ENCODE assay signal across 8 cellular contexts in genomic region chr13:39655569-39656324, GRCh38. TPM values are rescaled to one million over a fixed set of nuclear protein-coding genes. Genes with fewer than 3 reads are reported as not detected.
DNase-seq lines count a peak whose midpoint lies in the region; ATAC-seq and TF ChIP-seq lines count a peak whose summit lies in the region.

Gene COG6, plus strand, starts transcription at chr13:39655662. Its CDS starts 65 bp downstream, at chr13:39655727.

- H3K27me3 ChIP-seq in ascending aorta = no peaks in the 10 kb centered on the region
- H3K27me3 ChIP-seq in rectal smooth muscle tissue (ENCODE audit: control insufficient read depth, insufficient read depth, low read length) = no peaks in the 10 kb centered on the region
- no peaks in the 10 kb centered on the region for H3K27me3 ChIP-seq in vagina

- peak within 1 kb of the TSS; percentile 80 for H3K9ac ChIP-seq in rectal smooth muscle tissue (ENCODE audit: low read length)

- H3K36me3 ChIP-seq in ascending aorta (peaks cover 0 to 2% of the 10 kb centered on the region in 2 donors), rectal smooth muscle tissue (ENCODE audit: control insufficient read depth, insufficient read depth, low read length) (no peaks in the 10 kb centered on the region), vagina (peaks cover 0 to 3% of the 10 kb centered on the region in 2 donors)

- peak within 1 kb of the TSS; percentile 69 to 93 for H3K4me3 ChIP-seq in ascending aorta
- peak within 1 kb of the TSS; percentile 84 for H3K4me3 ChIP-seq in rectal smooth muscle tissue (ENCODE audit: low read length)
- H3K4me3 ChIP-seq in vagina = peak within 1 kb of the TSS; percentile 91 to 98

- H3K9me3 ChIP-seq in ascending aorta (no peaks in the 10 kb centered on the region), vagina (no peaks in the 10 kb centered on the region)

- DNase-seq in NCI-H1694 (lab: John Stamatoyannopoulos, UW) = peak; percentile 83
- DNase-seq in ascending aorta (ENCODE audit: low spot score in 2 of 2) = peak; percentile 61 to 96
- peak; percentile 77 for DNase-seq in hepatic stellate cell (ENCODE audit: low spot score)
- DNase-seq in vagina (ENCODE audit: extremely low spot score in 2 of 2) = no peak

- peak within 1 kb of the TSS; percentile 61 to 81 for H3K27ac ChIP-seq in ascending aorta
- H3K27ac ChIP-seq in rectal smooth muscle tissue (ENCODE audit: low read depth, low read length) = peak within 1 kb of the TSS; percentile 72
- H3K27ac ChIP-seq in vagina = peak within 1 kb of the TSS; percentile 85

- intact Hi-C loops in T-helper 2 cell treated with Interferon-gamma antibody and Interleukin-4, amounts not matched to agents 100 ng/mL and 5 ng/mL, for 36 hours (cut with micrococcal nuclease) = loop anchor here (2.0 to 5.0 kb wide), 2 partner anchors 53 to 618 kb away; partner anchors contain the start of genes LHFPL6, NHLRC3 and PROSER1
- intact Hi-C loops in ascending aorta (cut with DNase I) = loop anchor here (2.0 kb wide), 1 partner anchor 617 kb away; the partner anchor contains the start of genes NHLRC3 and PROSER1
- intact Hi-C loops in vagina (cut with DNase I) = no loop called here

- peaks cover 0 to 3% of the 10 kb centered on the region in 2 donors for H3K4me1 ChIP-seq in ascending aorta
- H3K4me1 ChIP-seq in rectal smooth muscle tissue (ENCODE audit: control insufficient read depth, insufficient read depth, low read length) = no peaks in the 10 kb centered on the region
- peaks cover 17% of the 10 kb centered on the region for H3K4me1 ChIP-seq in vagina

- peak in 1 of 2 donors; percentile 16 for TF ChIP-seq POLR2A in vagina (IDR thresholded peaks at IDR 0.05)

- TF ChIP-seq CTCF in ascending aorta (IDR thresholded peaks at IDR 0.05) = peak in 1 of 3 experiments; percentile 23
- TF ChIP-seq CTCF in vagina (IDR thresholded peaks at IDR 0.05) = no peak

- peak; percentile 95 for ATAC-seq in GM18502 (IDR thresholded peaks at IDR 0.05; ENCODE audit: poor library complexity, unreplicated experiment)
- peak; percentile 93 for ATAC-seq in HG02885 (IDR thresholded peaks at IDR 0.05; ENCODE audit: poor library complexity, unreplicated experiment)

RNA-seq across cellular contexts. Expression of gene COG6, which starts in this region (rescaled TPM):
- 32.7 and 38.7 TPM in 2 replicates for total RNA-seq in T-helper 2 cell treated with Interferon-gamma antibody and Interleukin-4, amounts not matched to agents 100 ng/mL and 5 ng/mL, for 36 hours
- total RNA-seq in ascending aorta (8.6 TPM), vagina (15.2 TPM)

Comparison
In these comparisons a context has a peak if more than half of its experiments do, and no peak if none do; other contexts are left out.
1. DNase-seq: peak in NCI-H1694 (single experiment), ascending aorta (2 of 2) and hepatic stellate cell (single experiment); none in vagina (0 of 2).
2. Peak in every context shown above with its lines, with median percentiles within 50 percentile points of each other: H3K27ac ChIP-seq and H3K4me3 ChIP-seq.